In genomic region chr19:8396563-8397203, GRCh38 we compare ENCODE assay signal across 8 cellular contexts. TPM values are rescaled to one million over a fixed set of nuclear protein-coding genes. Genes with fewer than 3 reads are reported as not detected.
DNase-seq lines count a peak whose midpoint lies in the region; ATAC-seq and TF ChIP-seq lines count a peak whose summit lies in the region.

No MANE protein-coding gene starts in this region.

- peak overlapping the region; percentile 80 for H3K27ac Mint-ChIP-seq in activated naive CD8-positive, alpha-beta T cell treated with anti-CD3 and anti-CD28 coated beads, Interleukin-2, amount 10 ng/mL, durations not matched to agents 7 days and 5 days

- 64 to 68% methylated on average over 22 of the region's 22 CpGs for whole genome bisulfite sequencing in sigmoid colon, 2 donors

- no peaks in the 10 kb centered on the region for H3K9me3 Mint-ChIP-seq in activated naive CD8-positive, alpha-beta T cell treated with anti-CD3 and anti-CD28 coated beads, Interleukin-2, amount 10 ng/mL, durations not matched to agents 7 days and 5 days

- H3K9me3 ChIP-seq in sigmoid colon = no peaks in the 10 kb centered on the region

- peaks cover 26% of the 10 kb centered on the region for H3K4me1 Mint-ChIP-seq in activated naive CD8-positive, alpha-beta T cell treated with anti-CD3 and anti-CD28 coated beads, Interleukin-2, amount 10 ng/mL, durations not matched to agents 7 days and 5 days

- peaks cover 0 to 60% (median 55%) of the 10 kb centered on the region in 4 donors for H3K4me1 ChIP-seq in sigmoid colon

- TF ChIP-seq EP300 in sigmoid colon (IDR thresholded peaks at IDR 0.05) = no peak

- peaks cover 0 to 22% (median 11%) of the 10 kb centered on the region in 4 donors for H3K36me3 ChIP-seq in sigmoid colon

- peaks cover 4% of the 10 kb centered on the region for H3K36me3 Mint-ChIP-seq in activated naive CD8-positive, alpha-beta T cell treated with anti-CD3 and anti-CD28 coated beads, Interleukin-2, amount 10 ng/mL, durations not matched to agents 7 days and 5 days

- peak; percentile 75 for TF ChIP-seq CTCF in AG09319 (IDR thresholded peaks at IDR 0.05; ENCODE audit: low read depth, low read length)
- peak; percentile 68 for TF ChIP-seq CTCF in HFF-Myc (IDR thresholded peaks at IDR 0.05; ENCODE audit: low read depth, low read length, missing control alignments)
- TF ChIP-seq CTCF in sigmoid colon (IDR thresholded peaks at IDR 0.05) = peak; percentile 30 to 53 (median 39)

- DNase-seq in AG09319 (ENCODE audit: extremely low read depth, low read depth) (no peak), HFF-Myc (ENCODE audit: extremely low read depth, low read depth) (peak; percentile 24), T follicular helper cell (ENCODE audit: low read depth) (peak; percentile 56), Right ventricle myocardium superior (peak; percentile 81), sigmoid colon (peak; percentile 86), NCI-H2171 treated with DMSO at 0.1 percent for 48 hours (lab: John Stamatoyannopoulos, UW) (no peak)
- peak; percentile 89 for DNase-seq in activated naive CD8-positive, alpha-beta T cell treated with anti-CD3 and anti-CD28 coated beads, Interleukin-2, amount 10 ng/mL, durations not matched to agents 7 days and 5 days

- POLR2A ChIA-PET in activated naive CD8-positive, alpha-beta T cell treated with anti-CD3 and anti-CD28 coated beads, Interleukin-2, amount 10 ng/mL, durations not matched to agents 7 days and 5 days (lab: Charles Lee) = interaction anchor here (0.7 kb wide), 1 partner anchor 184 kb away, joined by 4 read pairs; no protein-coding TSS in a partner anchor

- H3K4me3 ChIP-seq in HFF-Myc (replicated peaks; ENCODE audit: low read depth, low read length) (no peak overlapping the region), sigmoid colon (no peak overlapping the region)

- H3K4me3 Mint-ChIP-seq in activated naive CD8-positive, alpha-beta T cell treated with anti-CD3 and anti-CD28 coated beads, Interleukin-2, amount 10 ng/mL, durations not matched to agents 7 days and 5 days = no peak overlapping the region

- intact Hi-C loops in Right ventricle myocardium superior (cut with DNase I) = loop anchor here (5.0 kb wide), 1 partner anchor 39 kb away; no protein-coding TSS in a partner anchor
- intact Hi-C loops in sigmoid colon (cut with DNase I) = loop anchor here (1.0 to 5.0 kb wide), 2 partner anchors 42 to 111 kb away; no protein-coding TSS in a partner anchor

- H3K27ac ChIP-seq in sigmoid colon = peak overlapping the region in 2 of 4 donors; percentile 28 to 100

- H3K27me3 ChIP-seq in sigmoid colon = no peaks in the 10 kb centered on the region

- no peak for TF ChIP-seq POLR2A in sigmoid colon (IDR thresholded peaks at IDR 0.05)

- H3K27me3 Mint-ChIP-seq in activated naive CD8-positive, alpha-beta T cell treated with anti-CD3 and anti-CD28 coated beads, Interleukin-2, amount 10 ng/mL, durations not matched to agents 7 days and 5 days = no peaks in the 10 kb centered on the region

- ATAC-seq in activated naive CD8-positive, alpha-beta T cell treated with anti-CD3 and anti-CD28 coated beads, Interleukin-2, amount 10 ng/mL, durations not matched to agents 7 days and 5 days (ENCODE audit: low read depth) = peak; percentile 87
- ATAC-seq in Right ventricle myocardium superior (ENCODE audit: poor library complexity) (peak; percentile 38), HG03565 (IDR thresholded peaks at IDR 0.05; ENCODE audit: unreplicated experiment) (no peak)

RNA-seq across cellular contexts. Expression of gene RAB11B, which starts 6.5 kb away (rescaled TPM):
- 100 to 1,000 TPM in 1 of 2 experiments, 10 to 100 TPM in 1; 98.8 to 103 TPM for total RNA-seq in activated naive CD8-positive, alpha-beta T cell treated with anti-CD3 and anti-CD28 coated beads, Interleukin-2, amount 10 ng/mL, durations not matched to agents 7 days and 5 days
- 136 TPM for total RNA-seq in Right ventricle myocardium superior
- 10 to 100 TPM; 17.5 to 42.1 (median 28.7) TPM for total RNA-seq in sigmoid colon
- polyA plus RNA-seq in sigmoid colon = 100 to 1,000 TPM in 1 of 3 donors, 10 to 100 TPM in 2; 67.0 to 103 (median 82.9) TPM

RNA-seq across cellular contexts. Expression of gene MARCHF2, which starts 16.4 kb away (rescaled TPM):
- total RNA-seq in activated naive CD8-positive, alpha-beta T cell treated with anti-CD3 and anti-CD28 coated beads, Interleukin-2, amount 10 ng/mL, durations not matched to agents 7 days and 5 days = 10 to 100 TPM; 23.9 to 25.0 TPM
- 100.0 TPM for total RNA-seq in Right ventricle myocardium superior
- total RNA-seq in sigmoid colon = 100 to 1,000 TPM; 283 to 383 (median 303) TPM
- polyA plus RNA-seq in sigmoid colon = 10 to 100 TPM; 25.8 to 46.2 (median 42.1) TPM

RNA-seq across cellular contexts. Expression of gene ANGPTL4, which starts 32.7 kb away (rescaled TPM):
- total RNA-seq in activated naive CD8-positive, alpha-beta T cell treated with anti-CD3 and anti-CD28 coated beads, Interleukin-2, amount 10 ng/mL, durations not matched to agents 7 days and 5 days = under 1 TPM in 1 of 2 experiments, not detected in 1; 0.64 TPM
- total RNA-seq in Right ventricle myocardium superior = 13.9 TPM
- 10 to 100 TPM in 3 of 4 donors, 1 to 10 TPM in 1; 7.1 to 31.6 (median 24.0) TPM for total RNA-seq in sigmoid colon
- 10 to 100 TPM in 1 of 3 donors, 1 to 10 TPM in 2; 2.3 to 10.3 (median 2.4) TPM for polyA plus RNA-seq in sigmoid colon

RNA-seq across cellular contexts. Expression of gene HNRNPM, which starts 48.1 kb away (rescaled TPM):
- total RNA-seq in activated naive CD8-positive, alpha-beta T cell treated with anti-CD3 and anti-CD28 coated beads, Interleukin-2, amount 10 ng/mL, durations not matched to agents 7 days and 5 days = 100 to 1,000 TPM; 188 to 198 TPM
- total RNA-seq in Right ventricle myocardium superior = 113 TPM
- total RNA-seq in sigmoid colon = 100 to 1,000 TPM in 1 of 4 donors, 10 to 100 TPM in 3; 62.8 to 100 (median 76.1) TPM
- 100 to 1,000 TPM in 1 of 3 donors, 10 to 100 TPM in 2; 80.5 to 224 (median 83.9) TPM for polyA plus RNA-seq in sigmoid colon

RNA-seq across cellular contexts. Expression of gene KANK3, which starts 53.6 kb away (rescaled TPM):
- total RNA-seq in activated naive CD8-positive, alpha-beta T cell treated with anti-CD3 and anti-CD28 coated beads, Interleukin-2, amount 10 ng/mL, durations not matched to agents 7 days and 5 days = 1 to 10 TPM; 4.5 to 4.8 TPM
- 21.8 TPM for total RNA-seq in Right ventricle myocardium superior
- 1 to 10 TPM; 6.5 to 8.9 (median 8.4) TPM for total RNA-seq in sigmoid colon
- polyA plus RNA-seq in sigmoid colon = 1 to 10 TPM in 2 of 3 donors, under 1 TPM in 1; 0.92 to 4.9 (median 3.6) TPM

Comparison
In these comparisons a context has a peak if more than half of its experiments do, and no peak if none do; other contexts are left out.
1. DNase-seq: peak in HFF-Myc (single experiment), T follicular helper cell (single experiment), activated naive CD8-positive, alpha-beta T cell treated with anti-CD3 and anti-CD28 coated beads, Interleukin-2, amount 10 ng/mL, durations not matched to agents 7 days and 5 days (single experiment), Right ventricle myocardium superior (single experiment) and sigmoid colon (single experiment); none in AG09319 (single experiment) and NCI-H2171 treated with DMSO at 0.1 percent for 48 hours (single experiment).
2. Peak in every context shown above with its lines, with median percentiles within 50 percentile points of each other: CTCF ChIP-seq.